Comparison of ENCODE assay signal across 8 cellular contexts in the genomic region with DNA sequence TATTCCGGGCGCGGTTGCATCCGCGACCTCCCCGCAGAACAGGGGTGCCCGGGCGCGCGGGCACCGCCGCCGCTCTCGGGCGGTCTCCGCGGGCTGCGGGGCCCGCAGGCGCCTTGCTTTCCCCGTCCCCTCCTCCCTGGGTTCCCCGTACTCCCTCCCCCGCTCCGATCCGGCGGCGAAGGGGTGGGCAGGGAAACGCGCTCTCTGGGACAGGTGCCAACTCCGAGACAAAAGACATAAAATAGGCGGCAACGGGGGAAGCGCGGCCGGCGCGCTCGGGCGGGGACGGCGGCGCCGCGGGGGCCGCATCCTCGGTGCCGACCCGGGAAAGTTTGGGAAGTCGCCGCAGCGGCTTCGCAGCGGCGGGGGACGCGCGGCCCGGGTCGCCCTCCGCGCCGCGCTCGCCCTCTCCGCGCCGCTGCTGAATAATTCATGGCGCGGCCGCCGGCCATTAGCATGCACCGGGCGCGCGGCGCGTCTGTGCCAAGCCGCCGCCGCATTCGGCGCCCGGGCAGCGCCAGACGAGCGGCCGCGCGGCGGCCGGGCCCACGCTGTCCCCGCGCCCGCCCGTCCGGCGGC.
DNase-seq lines count a peak whose midpoint lies in the region; ATAC-seq and TF ChIP-seq lines count a peak whose summit lies in the region.

No MANE protein-coding gene starts in this region.

- no peak overlapping the region for H3K4ac ChIP-seq in neuronal stem cell (ENCODE audit: low read length)

- ATAC-seq in Panc1 (peak; percentile 42), HG03565 (IDR thresholded peaks at IDR 0.05; ENCODE audit: unreplicated experiment) (no peak)

- H3K9me3 Mint-ChIP-seq in activated naive CD4-positive, alpha-beta T cell treated with anti-CD3 and anti-CD28 coated beads, Interleukin-2, amount 10 ng/mL, durations not matched to agents 7 days and 5 days, result no peaks in the 10 kb centered on the region

- H3K27me3 ChIP-seq in HL-60 (ENCODE audit: insufficient read depth, poor library complexity, severe bottlenecking) (no peaks in the 10 kb centered on the region), Panc1 (ENCODE audit: control insufficient read depth, insufficient read depth, low read length) (no peaks in the 10 kb centered on the region), neuronal stem cell (ENCODE audit: control insufficient read depth in 3 of 3, insufficient read depth in 3 of 3, low read depth in 1 of 3, low read length in 3 of 3) (peaks cover 50 to 94% (median 93%) of the 10 kb centered on the region in 3 experiments), tibial nerve (no peaks in the 10 kb centered on the region)

- no peak overlapping the region for H2AK5ac ChIP-seq in neuronal stem cell (ENCODE audit: low read depth, low read length)

- H3K9me3 ChIP-seq in Panc1 (ENCODE audit: control insufficient read depth, insufficient read depth, low read depth, low read length) (no peaks in the 10 kb centered on the region), neuronal stem cell (replicated peaks in 1 of 2; ENCODE audit: control insufficient read depth in 2 of 2, insufficient read depth in 1 of 2, low read depth in 1 of 2, low read length in 2 of 2) (no peaks in the 10 kb centered on the region), tibial nerve (no peaks in the 10 kb centered on the region)

- TF ChIP-seq CTCF in HL-60 (IDR thresholded peaks at IDR 0.05; ENCODE audit: insufficient read depth, low read length), result no peak
- TF ChIP-seq CTCF in Panc1 (IDR thresholded peaks at IDR 0.05), result no peak
- TF ChIP-seq CTCF in tibial nerve (IDR thresholded peaks at IDR 0.05), result peak in 1 of 5 experiments; percentile 10

- intact Hi-C loops in Panc1 (cut with micrococcal nuclease; ENCODE audit: unreplicated experiment), result no loop called here

- in situ Hi-C loops in Panc1 (cut with HindIII; ENCODE audit: low pct_unique_long_range_greater_than_20kb, low sequenced_read_pairs), result no loop called here

- H3K27ac ChIP-seq in HL-60 (replicated peaks) (peak overlapping the region; percentile 63), Panc1 (ENCODE audit: low read length) (no peak overlapping the region), neuronal stem cell (replicated peaks; ENCODE audit: low read length) (no peak overlapping the region), tibial nerve (peak overlapping the region; percentile 73 to 99 (median 94))

- no peak overlapping the region for H4K8ac ChIP-seq in neuronal stem cell (ENCODE audit: low read depth, low read length)

- H3K4me3 Mint-ChIP-seq in activated naive CD4-positive, alpha-beta T cell treated with anti-CD3 and anti-CD28 coated beads, Interleukin-2, amount 10 ng/mL, durations not matched to agents 7 days and 5 days, result peak overlapping the region; percentile 85

- CTCF ChIA-PET in Panc1 (lab: Charles Lee), result no interaction called here
- CTCF ChIA-PET in activated naive CD4-positive, alpha-beta T cell treated with anti-CD3 and anti-CD28 coated beads, Interleukin-2, amount 10 ng/mL, durations not matched to agents 7 days and 5 days (lab: Charles Lee), result no interaction called here

- peaks cover 17% of the 10 kb centered on the region for H3K27me3 Mint-ChIP-seq in activated naive CD4-positive, alpha-beta T cell treated with anti-CD3 and anti-CD28 coated beads, Interleukin-2, amount 10 ng/mL, durations not matched to agents 7 days and 5 days

- H4K91ac ChIP-seq in neuronal stem cell (ENCODE audit: low read depth, low read length, poor library complexity), result no peak overlapping the region

- no peak overlapping the region for H3K23ac ChIP-seq in neuronal stem cell (ENCODE audit: low read depth, low read length, poor library complexity)

- peak in 1 of 2 donors; percentile 91 for TF ChIP-seq EP300 in tibial nerve (IDR thresholded peaks at IDR 0.05)

- H3K4me3 ChIP-seq in HL-60 (replicated peaks; ENCODE audit: insufficient read depth, low read length) (peak overlapping the region; percentile 71), Panc1 (ENCODE audit: low read depth in 2 of 2, low read length in 2 of 2) (peak overlapping the region; percentile 27 to 90), neuronal stem cell (ENCODE audit: low read length in 2 of 2) (peak overlapping the region in 1 of 2 donors; percentile 42), tibial nerve (peak overlapping the region; percentile 17 to 95 (median 75))

- no peak overlapping the region for H3K9ac ChIP-seq in neuronal stem cell (ENCODE audit: low read depth, low read length, poor library complexity)

- no TSS peak for BruUV-seq in Panc1 (replicated peaks; lab: Mats Ljungman, UMichigan)

- no peaks in the 10 kb centered on the region for H3K79me1 ChIP-seq in neuronal stem cell (ENCODE audit: low read depth, low read length)

- H3K36me3 ChIP-seq in Panc1 (ENCODE audit: control insufficient read depth, insufficient read depth, low read length), result peaks cover 9% of the 10 kb centered on the region
- no peaks in the 10 kb centered on the region for H3K36me3 ChIP-seq in neuronal stem cell (replicated peaks in 1 of 2; ENCODE audit: control insufficient read depth in 2 of 2, insufficient read depth in 2 of 2, low read length in 2 of 2)
- peaks cover 0 to 9% (median 0%) of the 10 kb centered on the region in 3 donors for H3K36me3 ChIP-seq in tibial nerve

- POLR2A ChIA-PET in Panc1 (lab: Charles Lee), result no interaction called here

- no peak overlapping the region for H2BK120ac ChIP-seq in neuronal stem cell (ENCODE audit: low read depth, low read length)

- TF ChIP-seq POLR2A in tibial nerve (IDR thresholded peaks at IDR 0.05), result peak; percentile 66 to 70

- no peak overlapping the region for H3K14ac ChIP-seq in neuronal stem cell (ENCODE audit: low read length)

- WGBS in neuronal stem cell (ENCODE audit: extremely low coverage in 2 of 2, insufficient read length in 2 of 2, insufficient replicate concordance in 1 of 2), 2 donors, result no CpG with 5 or more reads among the region's 98 CpGs
- 0 to 1% methylated on average over 24 to 32 of the region's 98 CpGs for WGBS in tibial nerve, 2 donors

- H3K4me1 ChIP-seq in Panc1 (ENCODE audit: control insufficient read depth, insufficient read depth, low read length) (peaks cover 16% of the 10 kb centered on the region), neuronal stem cell (ENCODE audit: control insufficient read depth in 2 of 2, insufficient read depth in 1 of 2, low read depth in 1 of 2, low read length in 2 of 2) (no peaks in the 10 kb centered on the region), tibial nerve (peaks cover 0 to 41% (median 32%) of the 10 kb centered on the region in 4 donors)

- peak overlapping the region; percentile 94 for H3K27ac Mint-ChIP-seq in activated naive CD4-positive, alpha-beta T cell treated with anti-CD3 and anti-CD28 coated beads, Interleukin-2, amount 10 ng/mL, durations not matched to agents 7 days and 5 days

- peaks cover 21% of the 10 kb centered on the region for H3K36me3 Mint-ChIP-seq in activated naive CD4-positive, alpha-beta T cell treated with anti-CD3 and anti-CD28 coated beads, Interleukin-2, amount 10 ng/mL, durations not matched to agents 7 days and 5 days

- no peak overlapping the region for H3K18ac ChIP-seq in neuronal stem cell (ENCODE audit: low read length)

- DNase-seq in DMS 273 treated with DMSO at 0.1 percent for 48 hours (lab: John Stamatoyannopoulos, UW), result peak; percentile 68
- DNase-seq in HL-60 (ENCODE audit: low read depth in 1 of 2, low spot score in 1 of 2), result peak; percentile 70 to 91
- no peak for DNase-seq in Panc1 (ENCODE audit: low read depth, low spot score)
- peak; percentile 69 for DNase-seq in activated naive CD4-positive, alpha-beta T cell treated with anti-CD3 and anti-CD28 coated beads, Interleukin-2, amount 10 ng/mL, durations not matched to agents 7 days and 5 days
- peak; percentile 19 for DNase-seq in germinal center (ENCODE audit: low spot score)
- no peak for DNase-seq in neuronal stem cell (ENCODE audit: low spot score)
- DNase-seq in tibial nerve (ENCODE audit: low spot score in 2 of 2), result peak; percentile 93 to 96

- H2AFZ ChIP-seq in neuronal stem cell (ENCODE audit: low read length), result peak overlapping the region; percentile 59

- peaks cover 59% of the 10 kb centered on the region for H3K4me1 Mint-ChIP-seq in activated naive CD4-positive, alpha-beta T cell treated with anti-CD3 and anti-CD28 coated beads, Interleukin-2, amount 10 ng/mL, durations not matched to agents 7 days and 5 days

- H2BK12ac ChIP-seq in neuronal stem cell (ENCODE audit: low read length), result no peak overlapping the region

- H2BK15ac ChIP-seq in neuronal stem cell (ENCODE audit: low read length), result no peak overlapping the region

- no peak overlapping the region for H2BK5ac ChIP-seq in neuronal stem cell (ENCODE audit: low read length)

- H3K4me2 ChIP-seq in neuronal stem cell (ENCODE audit: insufficient read depth, low read length, poor library complexity, severe bottlenecking), result peak overlapping the region; percentile 36

Comparison
In these comparisons a context has a peak if more than half of its experiments do, and no peak if none do; other contexts are left out.
1. DNase-seq: peak in DMS 273 treated with DMSO at 0.1 percent for 48 hours (single experiment), HL-60 (2 of 2), activated naive CD4-positive, alpha-beta T cell treated with anti-CD3 and anti-CD28 coated beads, Interleukin-2, amount 10 ng/mL, durations not matched to agents 7 days and 5 days (single experiment), germinal center (single experiment) and tibial nerve (2 of 2); none in Panc1 (single experiment) and neuronal stem cell (single experiment).
2. H3K27ac ChIP-seq: peak in HL-60 (single experiment) and tibial nerve (4 of 4); none in Panc1 (single experiment) and neuronal stem cell (single experiment).